12 cellular contexts compared by ENCODE assay signal in genomic region chr21:42193131-42193671, GRCh38. TPM values are rescaled to one million over a fixed set of nuclear protein-coding genes. Genes with fewer than 3 reads are reported as not detected.
DNase-seq lines count a peak whose midpoint lies in the region; ATAC-seq and TF ChIP-seq lines count a peak whose summit lies in the region.
"Had no signal": no experiment of that assay in that cellular context is flagged by ENCODE, and none has a peak within 500 bp of the region (broad histone marks: within the 10 kb centered on the region; RNA-seq: fewer than 3 reads in every experiment).

No MANE protein-coding gene starts in this region.

- intact Hi-C loops in activated CD4-positive, alpha-beta T cell treated with anti-CD3 and anti-CD28 coated beads, Interleukin-2, amount 10 ng/mL, durations not matched to agents 24 days and 14 days (cut with micrococcal nuclease): no loop called here
- intact Hi-C loops in heart left ventricle (cut with DNase I): no loop called here

- peaks cover 55% of the 10 kb centered on the region for H3K4me1 ChIP-seq in DND-41 (ENCODE audit: insufficient read depth, low read length)
- peaks cover 0 to 54% (median 3%) of the 10 kb centered on the region in 12 donors for H3K4me1 ChIP-seq in heart left ventricle

- H3K9me3 ChIP-seq in DND-41 (ENCODE audit: insufficient read depth, low read length, severe bottlenecking) (no peaks in the 10 kb centered on the region), heart left ventricle (peaks cover 0 to 3% (median 0%) of the 10 kb centered on the region in 12 donors)
- H3K9me3 ChIP-seq: lower lobe of right lung, spleen had no signal

- no peaks in the 10 kb centered on the region for H4K20me1 ChIP-seq in DND-41 (ENCODE audit: insufficient read depth, low read length)

- H3K27ac ChIP-seq in DND-41 (ENCODE audit: low read length): peak overlapping the region; percentile 53
- no peak overlapping the region for H3K27ac ChIP-seq in heart left ventricle
- H3K27ac ChIP-seq: lower lobe of right lung, spleen had no signal

- H3K27me3 ChIP-seq in DND-41 (ENCODE audit: insufficient read depth, low read length, poor library complexity) (no peaks in the 10 kb centered on the region), heart left ventricle (peaks cover 0 to 3% (median 0%) of the 10 kb centered on the region in 9 donors)

- WGBS in heart left ventricle, 4 donors: 75 to 91% (median 88%) methylated on average over 9 of the region's 9 CpGs

- H3K4me1 Mint-ChIP-seq in activated CD4-positive, alpha-beta T cell treated with anti-CD3 and anti-CD28 coated beads, Interleukin-2, amount 10 ng/mL, durations not matched to agents 24 days and 14 days: peaks cover 60% of the 10 kb centered on the region
- H3K4me1 Mint-ChIP-seq in activated naive CD8-positive, alpha-beta T cell (ENCODE audit: low read depth): peaks cover 75% of the 10 kb centered on the region
- H3K4me1 Mint-ChIP-seq in osteocyte (ENCODE audit: unreplicated experiment): no peaks in the 10 kb centered on the region

- H3K27me3 Mint-ChIP-seq in activated CD4-positive, alpha-beta T cell treated with anti-CD3 and anti-CD28 coated beads, Interleukin-2, amount 10 ng/mL, durations not matched to agents 24 days and 14 days: peaks cover 2% of the 10 kb centered on the region
- H3K27me3 Mint-ChIP-seq in activated naive CD8-positive, alpha-beta T cell: no peaks in the 10 kb centered on the region
- H3K27me3 Mint-ChIP-seq in osteocyte (ENCODE audit: unreplicated experiment): peaks cover 47% of the 10 kb centered on the region

- H3K79me2 ChIP-seq in DND-41 (ENCODE audit: insufficient read depth, low read length): no peaks in the 10 kb centered on the region

- no peaks in the 10 kb centered on the region for H3K36me3 Mint-ChIP-seq in activated CD4-positive, alpha-beta T cell treated with anti-CD3 and anti-CD28 coated beads, Interleukin-2, amount 10 ng/mL, durations not matched to agents 24 days and 14 days (ENCODE audit: low read depth)
- H3K36me3 Mint-ChIP-seq in activated naive CD8-positive, alpha-beta T cell: no peaks in the 10 kb centered on the region
- H3K36me3 Mint-ChIP-seq in osteocyte (ENCODE audit: unreplicated experiment): no peaks in the 10 kb centered on the region

- H3K9ac ChIP-seq in DND-41 (ENCODE audit: low read depth, low read length): no peak overlapping the region

- ATAC-seq in DND-41 (ENCODE audit: insufficient read depth, low read depth) (peak; percentile 29), HG02610 (IDR thresholded peaks at IDR 0.05; ENCODE audit: unreplicated experiment) (no peak), heart left ventricle (no peak)
- ATAC-seq: lower lobe of right lung had no signal

- H3K4me3 ChIP-seq in DND-41 (ENCODE audit: low read depth in 1 of 2, low read length in 2 of 2) (no peak overlapping the region), heart left ventricle (no peak overlapping the region)
- H3K4me3 ChIP-seq: lower lobe of right lung, spleen had no signal

- H3K4me2 ChIP-seq in DND-41 (ENCODE audit: insufficient read depth, low read length): no peak overlapping the region

- H3K4me3 Mint-ChIP-seq in activated CD4-positive, alpha-beta T cell treated with anti-CD3 and anti-CD28 coated beads, Interleukin-2, amount 10 ng/mL, durations not matched to agents 24 days and 14 days: peak overlapping the region; percentile 47
- peak overlapping the region; percentile 36 for H3K4me3 Mint-ChIP-seq in activated naive CD8-positive, alpha-beta T cell
- no peak overlapping the region for H3K4me3 Mint-ChIP-seq in osteocyte (ENCODE audit: unreplicated experiment)

- DNase-seq in DND-41 (peak; percentile 69), osteocyte (ENCODE audit: extremely low spot score, unreplicated experiment) (peak; percentile 80), ureter (ENCODE audit: low spot score) (no peak), SKM-1 treated with dmso at 0.1 percent for 144 hours (lab: John Stamatoyannopoulos, UW; ENCODE audit: unreplicated experiment) (no peak), heart left ventricle (no peak)
- peak; percentile 92 for DNase-seq in activated CD4-positive, alpha-beta T cell treated with anti-CD3 and anti-CD28 coated beads, Interleukin-2, amount 10 ng/mL, durations not matched to agents 24 days and 14 days
- DNase-seq: COR-L47, lower lobe of right lung, NCI-H526 treated with DMSO at 0.1 percent for 48 hours, spleen had no signal

- H3K9me3 Mint-ChIP-seq in activated CD4-positive, alpha-beta T cell treated with anti-CD3 and anti-CD28 coated beads, Interleukin-2, amount 10 ng/mL, durations not matched to agents 24 days and 14 days: no peaks in the 10 kb centered on the region
- no peaks in the 10 kb centered on the region for H3K9me3 Mint-ChIP-seq in activated naive CD8-positive, alpha-beta T cell (ENCODE audit: low read depth)
- no peaks in the 10 kb centered on the region for H3K9me3 Mint-ChIP-seq in osteocyte (ENCODE audit: unreplicated experiment)

- no peak for TF ChIP-seq CTCF in DND-41 (IDR thresholded peaks at IDR 0.05; ENCODE audit: borderline replicate concordance, extremely low read depth, low read length, poor library complexity, severe bottlenecking)
- no peak for TF ChIP-seq CTCF in osteocyte (IDR thresholded peaks at IDR 0.05)
- TF ChIP-seq CTCF in heart left ventricle (IDR thresholded peaks at IDR 0.05): no peak

- H3K36me3 ChIP-seq in DND-41 (ENCODE audit: insufficient read depth, low read length) (no peaks in the 10 kb centered on the region), heart left ventricle (no peaks in the 10 kb centered on the region)
- H3K36me3 ChIP-seq: lower lobe of right lung, spleen had no signal

- 0 out of 2 replicates have a peak overlapping the region, but pooled peaks have one; percentile 6 for H2AFZ ChIP-seq in DND-41 (ENCODE audit: low read depth, low read length)

- H3K27ac Mint-ChIP-seq in activated CD4-positive, alpha-beta T cell treated with anti-CD3 and anti-CD28 coated beads, Interleukin-2, amount 10 ng/mL, durations not matched to agents 24 days and 14 days: peak overlapping the region; percentile 51
- peak overlapping the region; percentile 85 for H3K27ac Mint-ChIP-seq in activated naive CD8-positive, alpha-beta T cell
- H3K27ac Mint-ChIP-seq in osteocyte (ENCODE audit: unreplicated experiment): no peak overlapping the region

- TF ChIP-seq POLR2A in heart left ventricle (IDR thresholded peaks at IDR 0.05): no peak

RNA-seq across cellular contexts. Expression of gene ABCG1, which starts 25.7 kb away (rescaled TPM):
- 10.3 and 11.4 TPM in 2 replicates for total RNA-seq in activated CD4-positive, alpha-beta T cell treated with anti-CD3 and anti-CD28 coated beads, Interleukin-2, amount 10 ng/mL, durations not matched to agents 24 days and 14 days
- total RNA-seq in osteocyte: 16.5 TPM in 2 replicates
- 20.1 TPM for total RNA-seq in ureter
- 10 to 100 TPM in 7 of 9 donors, 1 to 10 TPM in 2; 3.3 to 25.3 (median 13.5) TPM for total RNA-seq in heart left ventricle
- 10 to 100 TPM in 1 of 2 donors, 1 to 10 TPM in 1; 7.2 to 21.7 TPM for polyA plus RNA-seq in heart left ventricle

Comparison
In these comparisons a context has a peak if more than half of its experiments do, and no peak if none do; other contexts are left out.
1. DNase-seq: peak in DND-41 (single experiment), activated CD4-positive, alpha-beta T cell treated with anti-CD3 and anti-CD28 coated beads, Interleukin-2, amount 10 ng/mL, durations not matched to agents 24 days and 14 days (single experiment) and osteocyte (single experiment); none in ureter (single experiment), SKM-1 treated with dmso at 0.1 percent for 144 hours (single experiment) and heart left ventricle (0 of 5).